ENCODE assay signal across 1 cellular context in genomic region chr6:26330835-26331808, GRCh38.
TF ChIP-seq lines count a peak whose summit lies in the region.

No MANE protein-coding gene starts in this region.

TF ChIP-seq in HCT116, 20 proteins besides CTCF, POLR2A, EP300 and RAD21 (continued from another document):
- TF ChIP-seq REST (IDR thresholded peaks at IDR 0.05; ENCODE audit: low read depth), result no peak
- peak; percentile 85 for TF ChIP-seq MAX (IDR thresholded peaks at IDR 0.05)
- no peak for TF ChIP-seq SIN3A (IDR thresholded peaks at IDR 0.05; ENCODE audit: low read depth)
TF ChIP-seq in HCT116: peak in this region for 10.
